Comparison of ENCODE assay signal across 8 cellular contexts in the genomic region with DNA sequence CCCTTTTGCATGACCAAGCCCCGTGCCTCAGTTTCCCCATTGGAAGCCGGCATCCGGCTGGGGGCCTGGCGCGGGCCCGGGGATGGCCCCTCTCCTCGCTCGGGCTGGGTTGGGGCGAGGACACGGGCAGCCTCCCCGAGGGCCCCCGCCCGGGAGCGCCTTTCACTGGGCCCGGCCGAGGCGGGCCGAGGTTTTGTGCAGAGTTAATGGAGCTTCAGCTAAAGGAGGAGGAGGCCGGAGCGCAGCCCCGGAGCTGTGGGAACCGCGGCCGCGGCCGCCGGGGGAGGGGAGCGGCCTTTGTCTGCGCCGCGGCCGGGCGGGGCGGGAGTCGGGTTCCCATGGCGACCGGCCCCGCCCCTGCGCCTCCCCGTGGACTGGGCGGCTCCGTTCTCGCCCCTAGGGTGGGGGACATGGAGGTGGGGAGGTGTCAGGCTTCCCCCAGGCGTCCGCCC. TPM values are rescaled to one million over a fixed set of nuclear protein-coding genes. Genes with fewer than 3 reads are reported as not detected.
DNase-seq lines count a peak whose midpoint lies in the region; ATAC-seq lines count a peak whose summit lies in the region.

No MANE protein-coding gene starts in this region.

- H3K9me3 ChIP-seq in Karpas-422 (ENCODE audit: low read length) = peaks cover 4% of the 10 kb centered on the region; the same call in 1 of the 2 replicates

- no peaks in the 10 kb centered on the region for H3K9me2 ChIP-seq in Karpas-422 (replicated peaks; ENCODE audit: insufficient read depth, low read length)

- H3K27ac ChIP-seq in Karpas-422 (ENCODE audit: low read length) (no peak overlapping the region), caudate nucleus (ENCODE audit: low read depth, low read length) (peak overlapping the region; percentile 44), layer of hippocampus (ENCODE audit: low read depth, low read length) (peak overlapping the region; percentile 57)

- intact Hi-C loops in posterior vena cava (cut with DNase I) = no loop called here

- H3K4me3 ChIP-seq in Karpas-422 (ENCODE audit: low read length) = peak overlapping the region; percentile 77

- peak overlapping the region; percentile 75; the same call in 1 of the 2 replicates for H3K9ac ChIP-seq in Karpas-422 (ENCODE audit: low read length)

- peak; percentile 78 for DNase-seq in EH (ENCODE audit: low read depth)
- DNase-seq in Karpas-422 = peak; percentile 85
- peak; percentile 33 to 53 (median 41) for DNase-seq in T-helper 2 cell
- peak in 30 of 61 donors; percentile 11 to 70 (median 34) for DNase-seq in caudate nucleus (lab: John Stamatoyannopoulos, UW)
- DNase-seq in stimulated activated CD4-positive, alpha-beta T cell treated with anti-CD3 and anti-CD28 coated beads, Interleukin-4, amount 100 ng/mL, for 48 hours (ENCODE audit: low read depth in 2 of 2) = peak; percentile 42 to 53
- no peak for DNase-seq in posterior vena cava (ENCODE audit: low spot score)

- H3K27me3 ChIP-seq in Karpas-422 (ENCODE audit: low read length) (no peaks in the 10 kb centered on the region), layer of hippocampus (ENCODE audit: control insufficient read depth, insufficient read depth, low read length) (peaks cover 12% of the 10 kb centered on the region)

- peaks cover 24% of the 10 kb centered on the region for H3K4me1 ChIP-seq in Karpas-422 (ENCODE audit: low read length)

- peak overlapping the region; percentile 96 for H3K4me2 ChIP-seq in Karpas-422 (ENCODE audit: low read depth, low read length, poor library complexity, severe bottlenecking)

- ATAC-seq in HG03135 (IDR thresholded peaks at IDR 0.05; ENCODE audit: unreplicated experiment) = no peak

- no peaks in the 10 kb centered on the region for H3K36me3 ChIP-seq in Karpas-422 (ENCODE audit: insufficient read depth, low read length)

- no peaks in the 10 kb centered on the region for H4K20me1 ChIP-seq in Karpas-422 (ENCODE audit: insufficient read depth, low read depth, low read length)

- H2AFZ ChIP-seq in Karpas-422 (ENCODE audit: low read length) = no peak overlapping the region

- H3K79me2 ChIP-seq in Karpas-422 (ENCODE audit: low read length) = no peaks in the 10 kb centered on the region

RNA-seq across cellular contexts. Expression of gene MAPK11, which starts 1.4 kb away (rescaled TPM):
- total RNA-seq in Karpas-422 (2014; rRNA removed; shearing (Covaris generic); ENCODE audit: low replicate concordance) = 6.4 and 15.8 TPM in 2 replicates
- 10 to 100 TPM; 11.5 to 11.6 TPM for total RNA-seq in posterior vena cava

RNA-seq across cellular contexts. Expression of gene MAPK12, which starts 10.1 kb away (rescaled TPM):
- 45.4 and 110 TPM in 2 replicates for total RNA-seq in Karpas-422 (2014; rRNA removed; shearing (Covaris generic); ENCODE audit: low replicate concordance)
- total RNA-seq in posterior vena cava = 10 to 100 TPM; 10.4 to 13.2 TPM

RNA-seq across cellular contexts. Expression of gene HDAC10, which starts 20.5 kb away (rescaled TPM):
- total RNA-seq in Karpas-422 (2014; rRNA removed; shearing (Covaris generic); ENCODE audit: low replicate concordance) = 42.3 and 89.8 TPM in 2 replicates
- total RNA-seq in posterior vena cava = 10 to 100 TPM; 14.1 to 23.6 TPM

RNA-seq across cellular contexts. Expression of gene TUBGCP6, which starts 26.7 kb away (rescaled TPM):
- 16.9 and 32.5 TPM in 2 replicates for total RNA-seq in Karpas-422 (2014; rRNA removed; shearing (Covaris generic); ENCODE audit: low replicate concordance)
- 10 to 100 TPM; 20.6 to 23.4 TPM for total RNA-seq in posterior vena cava

RNA-seq across cellular contexts. Expression of gene PLXNB2, which starts 35.9 kb away (rescaled TPM):
- total RNA-seq in Karpas-422 (2014; rRNA removed; shearing (Covaris generic); ENCODE audit: low replicate concordance) = 2.6 and 7.8 TPM in 2 replicates
- 100 to 1,000 TPM; 108 to 125 TPM for total RNA-seq in posterior vena cava
